8 cellular contexts compared by ENCODE assay signal in the genomic region with DNA sequence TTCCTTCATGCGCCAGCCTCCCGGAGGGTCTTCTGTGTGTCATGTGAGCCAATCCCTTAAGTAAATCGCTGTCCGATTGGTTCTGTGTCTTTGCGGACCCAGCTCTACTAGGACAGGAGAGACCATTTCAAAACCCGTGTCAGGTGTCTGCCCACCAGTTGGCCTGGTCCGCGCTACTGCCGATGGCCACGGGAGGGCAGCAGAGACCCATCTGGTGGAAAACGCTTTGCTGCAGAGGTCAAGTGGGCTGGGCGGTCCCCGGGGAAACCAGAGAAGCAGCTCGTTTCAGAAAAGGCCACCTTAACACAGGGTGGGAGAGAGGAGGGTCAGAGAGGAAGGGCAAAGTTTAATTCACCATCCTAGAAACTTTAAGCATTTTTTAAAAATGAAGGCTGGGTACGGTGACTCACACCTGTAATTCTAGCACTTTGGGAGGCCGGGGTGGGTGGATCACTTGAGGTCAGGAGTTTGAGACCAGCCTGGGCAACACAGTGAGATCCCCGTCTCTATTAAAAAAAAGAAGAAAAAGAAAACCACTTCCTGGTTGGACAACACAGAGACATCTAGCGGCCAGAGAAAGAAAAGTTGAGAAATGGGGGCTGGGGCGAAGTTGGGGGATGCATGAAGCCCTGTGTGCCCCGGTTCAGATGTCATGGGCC. TPM values are rescaled to one million over a fixed set of nuclear protein-coding genes. Genes with fewer than 3 reads are reported as not detected.
A peak's percentile ranks its signal among the peaks of the same experiment; 100 is the strongest.
DNase-seq lines count a peak whose midpoint lies in the region; ATAC-seq, FAIRE-seq and TF ChIP-seq lines count a peak whose summit lies in the region.

No MANE protein-coding gene starts in this region.

- H3K4me3 ChIP-seq in Jurkat, Clone E6-1 (ENCODE audit: low read length) = peak overlapping the region; percentile 15; the same call in 1 of the 2 replicates
- peak overlapping the region; percentile 13 to 41; a peak in 3 of 4 replicates for H3K4me3 ChIP-seq in Panc1 (ENCODE audit: low read depth in 2 of 2, low read length in 2 of 2)
- peak overlapping the region in 3 of 4 donors; percentile 25 to 47 (median 26) for H3K4me3 ChIP-seq in esophagus squamous epithelium

- no peaks in the 10 kb centered on the region for H3K9me3 Mint-ChIP-seq in activated T-cell treated with anti-CD3 and anti-CD28 coated beads, Interleukin-2, amount 50 U/mL, for 4 hours
- no peaks in the 10 kb centered on the region for H3K9me3 Mint-ChIP-seq in naive thymus-derived CD8-positive, alpha-beta T cell
- H3K9me3 Mint-ChIP-seq in stimulated activated effector memory CD8-positive, alpha-beta T cell treated with anti-CD3 and anti-CD28 coated beads, Interleukin-12 subunit alpha, Interleukin-12 subunit beta, amount 100 ng/mL, for 72 hours = no peaks in the 10 kb centered on the region

- H3K27ac ChIP-seq in Panc1 (ENCODE audit: low read length) (peak overlapping the region; percentile 76), esophagus squamous epithelium (peak overlapping the region in 2 of 4 donors; percentile 60 to 62)

- intact Hi-C loops in Panc1 (cut with micrococcal nuclease; ENCODE audit: unreplicated experiment) = loop anchor here (10.0 kb wide), 1 partner anchor 120 kb away; no protein-coding TSS in a partner anchor
- intact Hi-C loops in esophagus squamous epithelium (cut with DNase I) = loop anchor here (10.0 kb wide), 1 partner anchor 130 kb away; no protein-coding TSS in a partner anchor

- DNase-seq in A172 (ENCODE audit: low spot score) = peak; percentile 75
- DNase-seq in GM18507 (ENCODE audit: extremely low spot score, insufficient read length, low read depth) = peak; percentile 89
- DNase-seq in Jurkat, Clone E6-1 (ENCODE audit: low read depth, low spot score) = peak; percentile 39
- DNase-seq in Panc1 (ENCODE audit: low read depth, low spot score) = peak; percentile 64
- peak; percentile 78 for DNase-seq in activated T-cell treated with anti-CD3 and anti-CD28 coated beads, Interleukin-2, amount 50 U/mL, for 4 hours
- no peak for DNase-seq in esophagus squamous epithelium (lab: John Stamatoyannopoulos, UW)
- peak; percentile 55 to 83 (median 72) for DNase-seq in naive thymus-derived CD8-positive, alpha-beta T cell
- peak; percentile 90 to 96 for DNase-seq in stimulated activated effector memory CD8-positive, alpha-beta T cell treated with anti-CD3 and anti-CD28 coated beads, Interleukin-12 subunit alpha, Interleukin-12 subunit beta, amount 100 ng/mL, for 72 hours (ENCODE audit: low spot score in 2 of 2)

- FAIRE-seq in GM18507 (lab: Jason Lieb, UNC) = peak; percentile 92

- POLR2A ChIA-PET in Panc1 (lab: Charles Lee) = interaction anchor here (0.5 kb wide), 1 partner anchor 212 kb away, joined by 9 read pairs; no protein-coding TSS in a partner anchor
- POLR2A ChIA-PET in naive thymus-derived CD8-positive, alpha-beta T cell (lab: Charles Lee) = interaction anchor here (0.9 kb wide), 1 partner anchor 10 kb away, joined by 4 read pairs; no protein-coding TSS in a partner anchor

- TF ChIP-seq CTCF in Panc1 (IDR thresholded peaks at IDR 0.05) = peak; percentile 93
- TF ChIP-seq CTCF in esophagus squamous epithelium (IDR thresholded peaks at IDR 0.05) = peak; percentile 95 to 98 (median 97)

- BruUV-seq in Panc1 (replicated peaks; lab: Mats Ljungman, UMichigan) = no TSS peak

- no peak for TF ChIP-seq POLR2A in esophagus squamous epithelium (IDR thresholded peaks at IDR 0.05)

- CTCF ChIA-PET in Panc1 (lab: Charles Lee) = interaction anchor here (0.6 to 1.3 kb wide), 7 partner anchors 11 to 219 kb away, joined by 3 to 5 read pairs (median 3); no protein-coding TSS in a partner anchor

- H3K27ac Mint-ChIP-seq in naive thymus-derived CD8-positive, alpha-beta T cell = peak overlapping the region; percentile 38 to 89 (median 72)
- H3K27ac Mint-ChIP-seq in stimulated activated effector memory CD8-positive, alpha-beta T cell treated with anti-CD3 and anti-CD28 coated beads, Interleukin-12 subunit alpha, Interleukin-12 subunit beta, amount 100 ng/mL, for 72 hours = peak overlapping the region; percentile 92

- H3K4me1 Mint-ChIP-seq in activated T-cell treated with anti-CD3 and anti-CD28 coated beads, Interleukin-2, amount 50 U/mL, for 4 hours (ENCODE audit: low read depth) = peaks cover 9% of the 10 kb centered on the region
- H3K4me1 Mint-ChIP-seq in naive thymus-derived CD8-positive, alpha-beta T cell = peaks cover 7 to 12% (median 9%) of the 10 kb centered on the region in 4 donors
- H3K4me1 Mint-ChIP-seq in stimulated activated effector memory CD8-positive, alpha-beta T cell treated with anti-CD3 and anti-CD28 coated beads, Interleukin-12 subunit alpha, Interleukin-12 subunit beta, amount 100 ng/mL, for 72 hours = peaks cover 8% of the 10 kb centered on the region

- H3K36me3 ChIP-seq in Panc1 (ENCODE audit: control insufficient read depth, insufficient read depth, low read length) = no peaks in the 10 kb centered on the region
- no peaks in the 10 kb centered on the region for H3K36me3 ChIP-seq in esophagus squamous epithelium

- H3K36me3 Mint-ChIP-seq in activated T-cell treated with anti-CD3 and anti-CD28 coated beads, Interleukin-2, amount 50 U/mL, for 4 hours (ENCODE audit: insufficient read depth) = no peaks in the 10 kb centered on the region
- no peaks in the 10 kb centered on the region for H3K36me3 Mint-ChIP-seq in naive thymus-derived CD8-positive, alpha-beta T cell
- H3K36me3 Mint-ChIP-seq in stimulated activated effector memory CD8-positive, alpha-beta T cell treated with anti-CD3 and anti-CD28 coated beads, Interleukin-12 subunit alpha, Interleukin-12 subunit beta, amount 100 ng/mL, for 72 hours = no peaks in the 10 kb centered on the region

- ATAC-seq in Panc1 = peak; percentile 91
- ATAC-seq in activated T-cell treated with anti-CD3 and anti-CD28 coated beads, Interleukin-2, amount 50 U/mL, for 4 hours = peak; percentile 87 to 94
- ATAC-seq in naive thymus-derived CD8-positive, alpha-beta T cell = peak; percentile 89 to 96
- peak; percentile 86 for ATAC-seq in stimulated activated effector memory CD8-positive, alpha-beta T cell treated with anti-CD3 and anti-CD28 coated beads, Interleukin-12 subunit alpha, Interleukin-12 subunit beta, amount 100 ng/mL, for 72 hours

- H3K4me3 Mint-ChIP-seq in activated T-cell treated with anti-CD3 and anti-CD28 coated beads, Interleukin-2, amount 50 U/mL, for 4 hours = peak overlapping the region; percentile 75
- H3K4me3 Mint-ChIP-seq in naive thymus-derived CD8-positive, alpha-beta T cell = peak overlapping the region; percentile 58 to 86 (median 79)
- peak overlapping the region; percentile 64 for H3K4me3 Mint-ChIP-seq in stimulated activated effector memory CD8-positive, alpha-beta T cell treated with anti-CD3 and anti-CD28 coated beads, Interleukin-12 subunit alpha, Interleukin-12 subunit beta, amount 100 ng/mL, for 72 hours

- in situ Hi-C loops in Panc1 (cut with HindIII; ENCODE audit: low pct_unique_long_range_greater_than_20kb, low sequenced_read_pairs) = no loop called here

- 8 to 10% methylated on average over 9 to 11 of the region's 20 CpGs for WGBS in esophagus squamous epithelium, 2 donors

- H3K27me3 Mint-ChIP-seq in activated T-cell treated with anti-CD3 and anti-CD28 coated beads, Interleukin-2, amount 50 U/mL, for 4 hours (ENCODE audit: low read depth) = no peaks in the 10 kb centered on the region
- no peaks in the 10 kb centered on the region for H3K27me3 Mint-ChIP-seq in naive thymus-derived CD8-positive, alpha-beta T cell

- H3K9me3 ChIP-seq in Panc1 (ENCODE audit: control insufficient read depth, insufficient read depth, low read depth, low read length) = no peaks in the 10 kb centered on the region
- H3K9me3 ChIP-seq in esophagus squamous epithelium = no peaks in the 10 kb centered on the region

- H3K27me3 ChIP-seq in Panc1 (ENCODE audit: control insufficient read depth, insufficient read depth, low read length) = no peaks in the 10 kb centered on the region
- peaks cover 0 to 4% (median 0%) of the 10 kb centered on the region in 4 donors for H3K27me3 ChIP-seq in esophagus squamous epithelium

- H3K4me1 ChIP-seq in Panc1 (ENCODE audit: control insufficient read depth, insufficient read depth, low read length) = no peaks in the 10 kb centered on the region
- H3K4me1 ChIP-seq in esophagus squamous epithelium = peaks cover 0 to 10% (median 5%) of the 10 kb centered on the region in 3 donors

RNA-seq across cellular contexts. Expression of a gene that starts 2.8 kb away (rescaled TPM):
- total RNA-seq in A172 (2014; rRNA removed; shearing (Covaris generic)) = 1.2 TPM in 1 of 2 replicates, not detected in the other
- not detected for polyA plus RNA-seq in Jurkat, Clone E6-1 (2012; ENCODE audit: insufficient read depth, insufficient read length)
- not detected for total RNA-seq in Panc1 (2021; ENCODE audit: unreplicated experiment)
- polyA plus RNA-seq in Panc1 (2012; ENCODE audit: insufficient read length) = 0.39 TPM
- not detected for total RNA-seq in activated T-cell treated with anti-CD3 and anti-CD28 coated beads, Interleukin-2, amount 50 U/mL, for 4 hours
- total RNA-seq in esophagus squamous epithelium = not detected
- not detected for total RNA-seq in naive thymus-derived CD8-positive, alpha-beta T cell
- not detected for polyA plus RNA-seq in naive thymus-derived CD8-positive, alpha-beta T cell
